ENCODE assay signal across 1 cellular context in the genomic region with DNA sequence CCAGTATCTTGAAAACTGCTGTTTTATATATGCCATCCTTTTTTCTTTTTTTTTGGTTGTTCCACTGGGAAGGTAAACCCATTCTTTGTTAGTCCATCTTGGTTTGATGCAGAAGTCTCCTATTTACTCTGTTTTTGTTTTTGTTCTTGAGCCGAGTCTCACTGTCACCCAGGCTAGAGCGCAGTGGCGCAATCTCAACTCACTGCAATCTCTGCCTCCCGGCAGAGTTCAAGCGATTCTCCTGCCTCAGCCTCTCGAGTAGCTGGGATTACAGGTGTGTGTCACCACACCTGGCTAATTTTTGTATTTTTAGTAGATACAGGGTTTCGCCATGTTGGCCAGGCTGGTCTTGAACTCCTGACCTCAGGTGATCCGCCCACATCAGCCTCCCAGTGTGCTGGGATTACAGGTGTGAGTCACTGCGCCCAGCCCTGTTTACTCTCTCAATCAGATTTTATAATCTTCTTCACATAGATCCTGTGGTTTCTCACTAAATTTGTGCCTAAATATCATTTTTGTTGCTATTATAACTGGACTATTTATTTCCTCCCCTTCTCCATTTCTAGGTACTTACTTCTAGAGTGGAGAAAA.
TF ChIP-seq lines count a peak whose summit lies in the region.

No MANE protein-coding gene starts in this region.

TF ChIP-seq in HCT116, 20 proteins besides CTCF, POLR2A, EP300 and RAD21:
- TF ChIP-seq POLR2AphosphoS5 (IDR thresholded peaks at IDR 0.05; ENCODE audit: low read depth, low read length) (no peak), EGR1 (IDR thresholded peaks at IDR 0.05; ENCODE audit: low read depth) (peak; percentile 60; the same call in 1 of the 2 replicates)
